Comparison of ENCODE assay signal across 8 cellular contexts in the genomic region with DNA sequence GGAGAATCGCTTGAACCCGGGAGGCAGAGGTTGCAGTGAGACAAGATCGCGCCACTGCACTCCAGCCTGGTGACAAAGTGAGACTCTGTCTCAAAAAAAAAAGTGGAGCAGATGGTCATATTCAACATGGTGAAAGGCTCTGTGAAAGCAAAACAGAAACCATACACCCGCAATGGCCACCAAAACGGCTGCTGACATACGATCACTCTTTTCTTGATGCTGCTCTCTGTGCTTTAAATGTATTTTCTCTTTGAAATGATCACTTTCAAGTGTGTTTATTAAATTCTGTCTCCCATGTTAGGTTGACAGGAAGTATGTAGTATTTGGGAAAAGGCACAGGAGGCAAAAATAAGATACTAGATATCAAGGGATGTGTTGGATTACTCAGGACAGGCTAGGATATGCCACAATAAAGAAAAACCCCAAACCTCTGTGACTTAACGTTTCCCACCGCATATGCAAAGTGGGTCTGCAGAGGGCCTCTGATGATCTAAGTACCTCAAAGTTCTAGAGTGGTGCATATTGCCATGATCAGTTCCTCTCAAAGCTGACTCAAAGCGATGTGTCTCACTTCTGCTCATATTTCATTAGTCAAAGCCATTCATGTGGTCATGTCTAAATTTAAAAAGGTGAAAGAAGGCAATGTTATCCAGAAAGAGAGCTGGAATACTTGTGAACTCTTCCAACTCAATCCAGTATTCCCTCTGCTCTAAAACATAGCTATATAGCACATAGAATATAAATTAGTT.
DNase-seq lines count a peak whose midpoint lies in the region; ATAC-seq lines count a peak whose summit lies in the region.

No MANE protein-coding gene starts in this region.

- ATAC-seq in GM21381 (IDR thresholded peaks at IDR 0.05; ENCODE audit: unreplicated experiment) (peak; percentile 96), HG03571 (IDR thresholded peaks at IDR 0.05; ENCODE audit: unreplicated experiment) (peak; percentile 97)

- DNase-seq in activated T-helper 9 cell treated with anti-CD3 and anti-CD28 coated beads, Interleukin-2, amount 50 U/mL, for 16 hours (ENCODE audit: low read depth), result peak; percentile 5
- DNase-seq in globus pallidus (ENCODE audit: low spot score) (no peak), cardiac septum (ENCODE audit: low spot score) (no peak), DMS53 (lab: John Stamatoyannopoulos, UW) (no peak)
- no peak for DNase-seq in NK-92 treated with Interleukin-12 subunit alpha and Interleukin-12 subunit beta, amount 100 ng/mL, for 24 hours (lab: John Stamatoyannopoulos, UW)

- H3K4me3 ChIP-seq in GM08714 (ENCODE audit: low read length), result peak overlapping the region; percentile 51; the same call in 1 of the 2 replicates

- intact Hi-C loops in cardiac septum (cut with DNase I), result no loop called here
